In the genomic region with DNA sequence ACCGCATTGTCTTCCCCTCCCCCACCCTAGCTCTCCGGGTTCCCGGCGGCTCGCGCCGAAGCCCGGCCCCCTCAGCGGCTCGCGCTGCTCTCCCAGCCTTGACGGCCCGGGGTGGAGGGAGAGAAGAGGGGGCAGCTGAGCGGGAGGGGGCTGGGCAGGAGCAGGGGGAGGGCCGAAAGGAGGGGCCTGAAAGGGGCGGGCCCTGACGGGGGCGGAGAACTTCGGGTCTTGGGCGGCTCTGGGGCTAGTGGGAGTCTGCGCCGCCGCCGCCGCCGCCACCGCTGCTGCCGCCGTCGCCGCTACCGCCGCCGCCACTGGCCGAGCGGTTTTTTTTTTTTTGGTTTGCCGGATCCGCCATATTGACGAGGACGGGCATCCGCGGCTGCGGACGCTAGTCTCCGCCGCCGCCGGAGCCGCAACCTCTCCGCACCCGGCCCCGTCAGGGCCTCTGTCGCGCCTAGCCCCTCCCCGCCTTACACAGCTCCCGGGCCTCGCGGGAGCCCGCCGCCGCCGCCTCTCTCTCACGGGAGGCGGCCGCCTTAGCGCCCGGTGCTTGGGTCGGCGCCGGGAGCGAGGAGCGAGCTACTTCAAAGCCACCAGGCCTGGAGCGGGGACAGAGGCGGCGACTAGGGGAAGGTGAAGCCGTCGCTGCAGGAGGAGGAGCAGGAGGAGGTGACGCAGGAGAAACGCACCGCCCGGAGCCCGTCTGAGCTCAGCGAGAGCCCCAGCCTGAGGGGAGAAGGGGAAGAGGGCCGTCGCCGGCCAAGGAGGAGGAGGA, we compare ENCODE assay signal across 8 cellular contexts. TPM values are rescaled to one million over a fixed set of nuclear protein-coding genes. Genes with fewer than 3 reads are reported as not detected.
DNase-seq lines count a peak whose midpoint lies in the region; ATAC-seq and TF ChIP-seq lines count a peak whose summit lies in the region.

A gene with protein sequence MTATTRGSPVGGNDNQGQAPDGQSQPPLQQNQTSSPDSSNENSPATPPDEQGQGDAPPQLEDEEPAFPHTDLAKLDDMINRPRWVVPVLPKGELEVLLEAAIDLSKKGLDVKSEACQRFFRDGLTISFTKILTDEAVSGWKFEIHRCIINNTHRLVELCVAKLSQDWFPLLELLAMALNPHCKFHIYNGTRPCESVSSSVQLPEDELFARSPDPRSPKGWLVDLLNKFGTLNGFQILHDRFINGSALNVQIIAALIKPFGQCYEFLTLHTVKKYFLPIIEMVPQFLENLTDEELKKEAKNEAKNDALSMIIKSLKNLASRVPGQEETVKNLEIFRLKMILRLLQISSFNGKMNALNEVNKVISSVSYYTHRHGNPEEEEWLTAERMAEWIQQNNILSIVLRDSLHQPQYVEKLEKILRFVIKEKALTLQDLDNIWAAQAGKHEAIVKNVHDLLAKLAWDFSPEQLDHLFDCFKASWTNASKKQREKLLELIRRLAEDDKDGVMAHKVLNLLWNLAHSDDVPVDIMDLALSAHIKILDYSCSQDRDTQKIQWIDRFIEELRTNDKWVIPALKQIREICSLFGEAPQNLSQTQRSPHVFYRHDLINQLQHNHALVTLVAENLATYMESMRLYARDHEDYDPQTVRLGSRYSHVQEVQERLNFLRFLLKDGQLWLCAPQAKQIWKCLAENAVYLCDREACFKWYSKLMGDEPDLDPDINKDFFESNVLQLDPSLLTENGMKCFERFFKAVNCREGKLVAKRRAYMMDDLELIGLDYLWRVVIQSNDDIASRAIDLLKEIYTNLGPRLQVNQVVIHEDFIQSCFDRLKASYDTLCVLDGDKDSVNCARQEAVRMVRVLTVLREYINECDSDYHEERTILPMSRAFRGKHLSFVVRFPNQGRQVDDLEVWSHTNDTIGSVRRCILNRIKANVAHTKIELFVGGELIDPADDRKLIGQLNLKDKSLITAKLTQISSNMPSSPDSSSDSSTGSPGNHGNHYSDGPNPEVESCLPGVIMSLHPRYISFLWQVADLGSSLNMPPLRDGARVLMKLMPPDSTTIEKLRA (N-terminal part only) (plus strand): TSS at position 341 of the 778 bp plus-strand sequence. CDS start 38,184 bp downstream, outside the sequence.

- no peaks in the 10 kb centered on the region for H3K27me3 Mint-ChIP-seq in neural crest cell (ENCODE audit: low read depth)

- H3K27me3 ChIP-seq in Karpas-422 (ENCODE audit: low read length) = 0 out of 2 replicates have a peak, but pooled peaks cover 2% of the 10 kb centered on the region
- H3K27me3 ChIP-seq in stomach = no peaks in the 10 kb centered on the region

- intact Hi-C loops in stomach (cut with DNase I; ENCODE audit: low total_unique reads) = no loop called here

- peaks cover 24% of the 10 kb centered on the region for H3K4me1 Mint-ChIP-seq in neural crest cell

- no peaks in the 10 kb centered on the region for H3K9me3 ChIP-seq in Karpas-422 (ENCODE audit: low read length)
- no peaks in the 10 kb centered on the region for H3K9me3 ChIP-seq in stomach

- peaks cover 50% of the 10 kb centered on the region for H3K79me2 ChIP-seq in Karpas-422 (ENCODE audit: low read length)

- H3K4me2 ChIP-seq in Karpas-422 (ENCODE audit: low read depth, low read length, poor library complexity, severe bottlenecking) = peak within 1 kb of the TSS; percentile 83

- H3K9me3 Mint-ChIP-seq in neural crest cell = no peaks in the 10 kb centered on the region

- H3K9ac ChIP-seq in Karpas-422 (ENCODE audit: low read length) = peak within 1 kb of the TSS; percentile 87

- peak within 1 kb of the TSS; percentile 79 for H3K4me3 ChIP-seq in Karpas-422 (ENCODE audit: low read length)
- H3K4me3 ChIP-seq in stomach = peak within 1 kb of the TSS; percentile 73 to 85 (median 76)

- H2AFZ ChIP-seq in Karpas-422 (ENCODE audit: low read length) = peak within 1 kb of the TSS; percentile 86

- H3K4me1 ChIP-seq in Karpas-422 (ENCODE audit: low read length) = peaks cover 52% of the 10 kb centered on the region
- H3K4me1 ChIP-seq in stomach = peaks cover 0 to 49% (median 21%) of the 10 kb centered on the region in 4 donors

- ATAC-seq in GM21825 (IDR thresholded peaks at IDR 0.05; ENCODE audit: unreplicated experiment) = peak; percentile 56

- peaks cover 4% of the 10 kb centered on the region; the same call in 1 of the 2 replicates for H3K9me2 ChIP-seq in Karpas-422 (replicated peaks; ENCODE audit: insufficient read depth, low read length)

- peaks cover 5% of the 10 kb centered on the region for H3K36me3 Mint-ChIP-seq in neural crest cell (ENCODE audit: low read depth)

- no peak for TF ChIP-seq CTCF in neural crest cell (conservative IDR thresholded peaks at IDR 0.05)
- no peak for TF ChIP-seq CTCF in stomach (IDR thresholded peaks at IDR 0.05)

- H3K36me3 ChIP-seq in Karpas-422 (ENCODE audit: insufficient read depth, low read length) (peaks cover 20% of the 10 kb centered on the region; the same call in 1 of the 2 replicates), stomach (no peaks in the 10 kb centered on the region)

- peak within 1 kb of the TSS; percentile 100 for H3K27ac Mint-ChIP-seq in neural crest cell (ENCODE audit: unreplicated experiment)

- peak in 1 of 4 donors; percentile 33 for TF ChIP-seq POLR2A in stomach (IDR thresholded peaks at IDR 0.05)

- 0 to 2% (median 0%) methylated on average over 14 to 56 of the region's 86 CpGs for WGBS in stomach, 5 donors

- DNase-seq in Daoy (ENCODE audit: low read depth) (peak; percentile 86), Karpas-422 (peak; percentile 96), SHP77 treated with DMSO at 0.1 percent for 48 hours (lab: John Stamatoyannopoulos, UW) (peak; percentile 7), fibroblast of the conjunctiva (ENCODE audit: low read depth) (peak; percentile 86), neural crest cell (ENCODE audit: low read depth, low spot score) (peak; percentile 67), stomach (peak; percentile 92)
- DNase-seq in activated effector memory CD4-positive, alpha-beta T cell treated with anti-CD3 and anti-CD28 coated beads, Interleukin-2, amount 50 U/mL, for 16 hours = peak; percentile 94

- H3K27ac ChIP-seq in Karpas-422 (ENCODE audit: low read length) (peak within 1 kb of the TSS; percentile 92), stomach (peak within 1 kb of the TSS; percentile 97 to 99 (median 98))

- no peak for TF ChIP-seq EP300 in stomach (IDR thresholded peaks at IDR 0.05)

- peaks cover 36% of the 10 kb centered on the region for H4K20me1 ChIP-seq in Karpas-422 (ENCODE audit: insufficient read depth, low read depth, low read length)

- peak within 1 kb of the TSS; percentile 91 for H3K4me3 Mint-ChIP-seq in neural crest cell

RNA-seq across cellular contexts. Expression of the gene that starts here (rescaled TPM):
- 33.9 and 34.1 TPM in 2 replicates for total RNA-seq in Daoy (2014; rRNA removed; shearing (Covaris generic))
- total RNA-seq in Karpas-422 (2014; rRNA removed; shearing (Covaris generic); ENCODE audit: low replicate concordance) = 68.8 and 160 TPM in 2 replicates
- total RNA-seq in neural crest cell = 60.0 and 62.2 TPM in 2 replicates
- 100 to 1,000 TPM in 3 of 5 donors, 10 to 100 TPM in 2; 49.6 to 252 (median 182) TPM for total RNA-seq in stomach
- 10 to 100 TPM in 1 of 3 donors, 1 to 10 TPM in 2; 6.5 to 10.0 (median 8.1) TPM for polyA plus RNA-seq in stomach

Comparison
In these comparisons a context has a peak if more than half of its experiments do, and no peak if none do; other contexts are left out.
1. Peak in every context shown above with its lines: DNase-seq, ATAC-seq, H3K4me3 ChIP-seq and H3K27ac ChIP-seq.
2. DNase-seq: peak in every context shown above with its lines; median percentile 96 in Karpas-422; 94 in activated effector memory CD4-positive, alpha-beta T cell treated with anti-CD3 and anti-CD28 coated beads, Interleukin-2, amount 50 U/mL, for 16 hours; 92 in stomach; 86 in Daoy; 86 in fibroblast of the conjunctiva; 67 in neural crest cell; 7 in SHP77 treated with DMSO at 0.1 percent for 48 hours.